37 cellular contexts compared by ENCODE assay signal in genomic region chr6:152661776-152662175, GRCh38. TPM values are rescaled to one million over a fixed set of nuclear protein-coding genes. Genes with fewer than 3 reads are reported as not detected.
"Had no signal": no experiment of that assay in that cellular context is flagged by ENCODE, and none has a peak within 500 bp of the region (broad histone marks: within the 10 kb centered on the region; RNA-seq: fewer than 3 reads in every experiment).

No MANE protein-coding gene starts in this region.

- H3K4me1 ChIP-seq: adrenal gland, body of pancreas, esophagus squamous epithelium, gastroesophageal sphincter had no signal

- H3K4me3 ChIP-seq: adrenal gland, body of pancreas, esophagus squamous epithelium, gastroesophageal sphincter had no signal

- H3K36me3 ChIP-seq: adrenal gland, esophagus squamous epithelium, gastroesophageal sphincter, WERI-Rb-1 had no signal

- H3K27ac ChIP-seq: adrenal gland, body of pancreas, epithelial cell of prostate, esophagus squamous epithelium, gastroesophageal sphincter, WERI-Rb-1 had no signal

- DNase-seq: activated B cell treated with CpG ODN at 0.5 μM for 24 hours; activated CD4-positive, alpha-beta memory T cell treated with anti-CD3 and anti-CD28 coated beads for 36 hours; activated CD4-positive, alpha-beta T cell treated with anti-CD3 and anti-CD28 coated beads, Interleukin-2, amount 10 ng/mL, durations not matched to agents 24 days and 14 days; activated CD8-positive, alpha-beta memory T cell treated with anti-CD3 and anti-CD28 coated beads, Interleukin-2, amount 10 ng/mL, durations not matched to agents 7 days and 5 days; activated CD8-positive, alpha-beta memory T cell treated with anti-CD3 and anti-CD28 coated beads, Interleukin-2, amount 50 U/mL, for 4 hours; activated CD8-positive, alpha-beta T cell treated with anti-CD3 and anti-CD28 coated beads, Interleukin-2, amount 10 ng/mL, durations not matched to agents 7 days and 5 days; activated effector memory CD4-positive, alpha-beta T cell treated with anti-CD3 and anti-CD28 coated beads, Interleukin-2, amount 50 U/mL, for 16 hours; activated naive CD4-positive, alpha-beta T cell treated with anti-CD3 and anti-CD28 coated beads for 36 hours; activated naive CD8-positive, alpha-beta T cell treated with anti-CD3 and anti-CD28 coated beads for 36 hours; activated naive CD8-positive, alpha-beta T cell treated with anti-CD3 and anti-CD28 coated beads, Interleukin-2, amount 50 U/mL, for 24 hours; activated T-cell treated with anti-CD3 and anti-CD28 coated beads, Interleukin-2, amount 50 U/mL, for 1 hour; activated T-cell treated with anti-CD3 and anti-CD28 coated beads, Interleukin-2, amount 50 U/mL, for 48 hours; adrenal gland; amygdala; aorta; body of pancreas; caudate nucleus; cortex of kidney; dermis blood vessel endothelial cell; effector CD4-positive, alpha-beta T cell; effector memory CD8-positive, alpha-beta T cell; esophagus squamous epithelium; foreskin melanocyte; head of caudate nucleus; T-helper 17 cell; T1000; WERI-Rb-1 had no signal

- H3K9me3 ChIP-seq: adrenal gland, body of pancreas, esophagus squamous epithelium, gastroesophageal sphincter had no signal

- FAIRE-seq: colon, endometrium, endothelial cell of umbilical vein had no signal

RNA-seq across cellular contexts. Expression of gene MYCT1, which starts 35.9 kb away (rescaled TPM):
- total RNA-seq: activated B cell treated with CpG ODN at 0.5 μM for 24 hours; activated CD4-positive, alpha-beta memory T cell treated with anti-CD3 and anti-CD28 coated beads for 36 hours; activated CD4-positive, alpha-beta T cell treated with anti-CD3 and anti-CD28 coated beads, Interleukin-2, amount 10 ng/mL, durations not matched to agents 24 days and 14 days; activated CD8-positive, alpha-beta memory T cell treated with anti-CD3 and anti-CD28 coated beads for 36 hours; activated CD8-positive, alpha-beta memory T cell treated with anti-CD3 and anti-CD28 coated beads, Interleukin-2, amount 10 ng/mL, durations not matched to agents 7 days and 5 days; activated CD8-positive, alpha-beta T cell treated with anti-CD3 and anti-CD28 coated beads, Interleukin-2, amount 10 ng/mL, durations not matched to agents 7 days and 5 days; activated naive CD4-positive, alpha-beta T cell treated with anti-CD3 and anti-CD28 coated beads for 36 hours; activated naive CD8-positive, alpha-beta T cell treated with anti-CD3 and anti-CD28 coated beads for 36 hours; activated T-helper 1 cell treated with anti-CD3 and anti-CD28 coated beads, Interleukin-12 subunit alpha, Interleukin-12 subunit beta, Interleukin-2, Interleukin-4 antibody, amounts not matched to agents 30 ng/mL and 10 ng/mL and 1 ng/mL, durations not matched to agents 14 hours and 24 hours and 36 hours; activated T-helper 2 cell treated with anti-CD3 and anti-CD28 coated beads, Interferon-gamma antibody, Interleukin-2, Interleukin-4, amounts not matched to agents 10 μg/mL and 5 μg/mL and 100 μg/mL, durations not matched to agents 14 hours and 24 hours and 36 hours; chondrocyte; fibroblast of lung had no signal
